In genomic region chr5:154754460-154755360, GRCh38 we compare ENCODE assay signal across 8 cellular contexts. TPM values are rescaled to one million over a fixed set of nuclear protein-coding genes. Genes with fewer than 3 reads are reported as not detected.
DNase-seq lines count a peak whose midpoint lies in the region; ATAC-seq, FAIRE-seq and TF ChIP-seq lines count a peak whose summit lies in the region.

No MANE protein-coding gene starts in this region.

- peak overlapping the region; percentile 84 for H2AFZ ChIP-seq in GM23338

- peak overlapping the region; percentile 95 for H3K27ac ChIP-seq in GM23338 (ENCODE audit: low read depth)

- H3K27me3 Mint-ChIP-seq in GM23338 (ENCODE audit: insufficient read depth, low read depth, poor library complexity) (peaks cover 13% of the 10 kb centered on the region), naive B cell (no peaks in the 10 kb centered on the region)

- H3K9me3 Mint-ChIP-seq in GM23338 = peaks cover 4% of the 10 kb centered on the region; the same call in 2 of the 3 replicates
- no peaks in the 10 kb centered on the region for H3K9me3 Mint-ChIP-seq in naive B cell
- no peaks in the 10 kb centered on the region for H3K9me3 Mint-ChIP-seq in stimulated activated effector memory CD8-positive, alpha-beta T cell treated with anti-CD3 and anti-CD28 coated beads, Interleukin-12 subunit alpha, Interleukin-12 subunit beta, amount 100 ng/mL, for 72 hours

- H3K36me3 ChIP-seq in GM23338 (ENCODE audit: insufficient read depth) = no peaks in the 10 kb centered on the region

- no peaks in the 10 kb centered on the region for H3K27me3 ChIP-seq in GM23338 (ENCODE audit: insufficient read depth)

- peaks cover 12% of the 10 kb centered on the region for H3F3A ChIP-seq in GM23338 (replicated peaks; ENCODE audit: low read depth)

- peaks cover 8% of the 10 kb centered on the region for H3K36me3 Mint-ChIP-seq in GM23338 (ENCODE audit: low read depth)
- H3K36me3 Mint-ChIP-seq in naive B cell = no peaks in the 10 kb centered on the region
- H3K36me3 Mint-ChIP-seq in stimulated activated effector memory CD8-positive, alpha-beta T cell treated with anti-CD3 and anti-CD28 coated beads, Interleukin-12 subunit alpha, Interleukin-12 subunit beta, amount 100 ng/mL, for 72 hours = peaks cover 30% of the 10 kb centered on the region

- H3K27ac Mint-ChIP-seq in GM23338 = peak overlapping the region; percentile 93
- H3K27ac Mint-ChIP-seq in naive B cell = peak overlapping the region; percentile 93 to 98 (median 97)
- peak overlapping the region; percentile 96 for H3K27ac Mint-ChIP-seq in stimulated activated effector memory CD8-positive, alpha-beta T cell treated with anti-CD3 and anti-CD28 coated beads, Interleukin-12 subunit alpha, Interleukin-12 subunit beta, amount 100 ng/mL, for 72 hours

- H3K4me3 Mint-ChIP-seq in GM23338 (peak overlapping the region; percentile 68), naive B cell (peak overlapping the region; percentile 89 to 95 (median 92))
- H3K4me3 Mint-ChIP-seq in stimulated activated effector memory CD8-positive, alpha-beta T cell treated with anti-CD3 and anti-CD28 coated beads, Interleukin-12 subunit alpha, Interleukin-12 subunit beta, amount 100 ng/mL, for 72 hours = peak overlapping the region; percentile 91

- peaks cover 16% of the 10 kb centered on the region for H4K20me1 ChIP-seq in GM23338 (replicated peaks; ENCODE audit: insufficient read depth)

- peaks cover 65% of the 10 kb centered on the region for H3K79me2 ChIP-seq in GM23338 (replicated peaks; ENCODE audit: insufficient read depth)

- peaks cover 35% of the 10 kb centered on the region for H3K4me1 Mint-ChIP-seq in GM23338
- H3K4me1 Mint-ChIP-seq in naive B cell = peaks cover 36 to 44% (median 41%) of the 10 kb centered on the region in 3 donors
- peaks cover 38% of the 10 kb centered on the region for H3K4me1 Mint-ChIP-seq in stimulated activated effector memory CD8-positive, alpha-beta T cell treated with anti-CD3 and anti-CD28 coated beads, Interleukin-12 subunit alpha, Interleukin-12 subunit beta, amount 100 ng/mL, for 72 hours

- H3K4me2 ChIP-seq in GM23338 = peak overlapping the region; percentile 71

- FAIRE-seq in RCC 7860 (lab: Jason Lieb, UNC) = no peak

- ATAC-seq in GM23338 = peak; percentile 78
- peak; percentile 85 to 87 for ATAC-seq in naive B cell (ENCODE audit: low read depth in 2 of 2)
- ATAC-seq in stimulated activated effector memory CD8-positive, alpha-beta T cell treated with anti-CD3 and anti-CD28 coated beads, Interleukin-12 subunit alpha, Interleukin-12 subunit beta, amount 100 ng/mL, for 72 hours = peak; percentile 90

- peak; percentile 18 to 68; a peak in 3 of 4 replicates for TF ChIP-seq CTCF in GM23338 (conservative IDR thresholded peaks at IDR 0.05; ENCODE audit: low read depth in 2 of 2)

- H3K9me2 ChIP-seq in GM23338 (ENCODE audit: insufficient read depth) = no peaks in the 10 kb centered on the region

- peaks cover 37% of the 10 kb centered on the region for H3K4me1 ChIP-seq in GM23338 (ENCODE audit: insufficient read depth)

- DNase-seq in ELF-1 (ENCODE audit: low read depth, low spot score) = peak; percentile 100
- DNase-seq in GM23338 (ENCODE audit: low spot score) = peak; percentile 100
- peak; percentile 98 to 99 for DNase-seq in Kasumi-1 (lab: John Stamatoyannopoulos, UW)
- peak; percentile 95 for DNase-seq in RCC 7860 (ENCODE audit: low spot score)
- peak; percentile 98 to 99 for DNase-seq in activated T-helper 1 cell treated with anti-CD3 and anti-CD28 coated beads, Interleukin-2, amount 50 U/mL, for 16 hours (ENCODE audit: low read depth in 1 of 2, low spot score in 1 of 2)
- peak; percentile 98 for DNase-seq in fibroblast of gingiva (ENCODE audit: low read depth)
- DNase-seq in naive B cell = peak; percentile 100
- DNase-seq in stimulated activated effector memory CD8-positive, alpha-beta T cell treated with anti-CD3 and anti-CD28 coated beads, Interleukin-12 subunit alpha, Interleukin-12 subunit beta, amount 100 ng/mL, for 72 hours (ENCODE audit: low spot score in 2 of 2) = peak; percentile 97 to 99

- H3K4me3 ChIP-seq in GM23338 = peak overlapping the region; percentile 100

TF ChIP-seq in GM23338, 12 proteins besides CTCF, POLR2A, EP300 and RAD21 (continues in another document):
- TF ChIP-seq EZH2 (IDR thresholded peaks at IDR 0.05; ENCODE audit: low read depth, unreplicated experiment) = no peak
- peak; percentile 59 for TF ChIP-seq POLR2AphosphoS5 (IDR thresholded peaks at IDR 0.05; ENCODE audit: low read depth)
- no peak for TF ChIP-seq JUNB (IDR thresholded peaks at IDR 0.05; ENCODE audit: unreplicated experiment)
- TF ChIP-seq, protein P1, sequence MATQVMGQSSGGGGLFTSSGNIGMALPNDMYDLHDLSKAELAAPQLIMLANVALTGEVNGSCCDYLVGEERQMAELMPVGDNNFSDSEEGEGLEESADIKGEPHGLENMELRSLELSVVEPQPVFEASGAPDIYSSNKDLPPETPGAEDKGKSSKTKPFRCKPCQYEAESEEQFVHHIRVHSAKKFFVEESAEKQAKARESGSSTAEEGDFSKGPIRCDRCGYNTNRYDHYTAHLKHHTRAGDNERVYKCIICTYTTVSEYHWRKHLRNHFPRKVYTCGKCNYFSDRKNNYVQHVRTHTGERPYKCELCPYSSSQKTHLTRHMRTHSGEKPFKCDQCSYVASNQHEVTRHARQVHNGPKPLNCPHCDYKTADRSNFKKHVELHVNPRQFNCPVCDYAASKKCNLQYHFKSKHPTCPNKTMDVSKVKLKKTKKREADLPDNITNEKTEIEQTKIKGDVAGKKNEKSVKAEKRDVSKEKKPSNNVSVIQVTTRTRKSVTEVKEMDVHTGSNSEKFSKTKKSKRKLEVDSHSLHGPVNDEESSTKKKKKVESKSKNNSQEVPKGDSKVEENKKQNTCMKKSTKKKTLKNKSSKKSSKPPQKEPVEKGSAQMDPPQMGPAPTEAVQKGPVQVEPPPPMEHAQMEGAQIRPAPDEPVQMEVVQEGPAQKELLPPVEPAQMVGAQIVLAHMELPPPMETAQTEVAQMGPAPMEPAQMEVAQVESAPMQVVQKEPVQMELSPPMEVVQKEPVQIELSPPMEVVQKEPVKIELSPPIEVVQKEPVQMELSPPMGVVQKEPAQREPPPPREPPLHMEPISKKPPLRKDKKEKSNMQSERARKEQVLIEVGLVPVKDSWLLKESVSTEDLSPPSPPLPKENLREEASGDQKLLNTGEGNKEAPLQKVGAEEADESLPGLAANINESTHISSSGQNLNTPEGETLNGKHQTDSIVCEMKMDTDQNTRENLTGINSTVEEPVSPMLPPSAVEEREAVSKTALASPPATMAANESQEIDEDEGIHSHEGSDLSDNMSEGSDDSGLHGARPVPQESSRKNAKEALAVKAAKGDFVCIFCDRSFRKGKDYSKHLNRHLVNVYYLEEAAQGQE (IDR thresholded peaks at IDR 0.05; ENCODE audit: unreplicated experiment) = no peak

RNA-seq across cellular contexts. Expression of gene LARP1, which starts 0.5 kb away (rescaled TPM):
- 267 and 302 TPM in 2 replicates for total RNA-seq in GM23338 (2014; rRNA removed; shearing (Covaris generic))
- 133 and 153 TPM in 2 replicates for polyA plus RNA-seq in GM23338 (2016; fragmentation: Nextera tagmentation; extraction: Ambion mirVana)
- 10 to 100 TPM in 4 of 6 donors, 1 to 10 TPM in 2; 4.3 to 22.7 (median 11.1) TPM for polyA plus RNA-seq in naive B cell (ENCODE audit: low read depth in 6 of 6)

Comparison
In these comparisons a context has a peak if more than half of its experiments do, and no peak if none do; other contexts are left out.
1. Peak in every context shown above with its lines: DNase-seq, ATAC-seq, H3K4me3 ChIP-seq and H3K27ac ChIP-seq.